ENCODE assay signal across 6 cellular contexts in genomic region chr2:126503476-126503875, GRCh38.
"Had no signal": no experiment of that assay in that cellular context is flagged by ENCODE, and none has a peak within 500 bp of the region (broad histone marks: within the 10 kb centered on the region; RNA-seq: fewer than 3 reads in every experiment).

No MANE protein-coding gene starts in this region.

- ATAC-seq: HepG2 had no signal

- FAIRE-seq: HepG2, HTR-8/SVneo had no signal

- DNase-seq: IMR-90, KBM-7 had no signal

- H3K4me1 Mint-ChIP-seq: IgD-negative memory B cell had no signal

- H3K36me3 Mint-ChIP-seq: IgD-negative memory B cell had no signal

- H3K27ac ChIP-seq: HL-60 had no signal

- H3K4me3 Mint-ChIP-seq: IgD-negative memory B cell had no signal

- H3K27ac Mint-ChIP-seq: IgD-negative memory B cell had no signal

- H3K9me3 Mint-ChIP-seq: IgD-negative memory B cell had no signal
